Comparison of ENCODE assay signal across 8 cellular contexts in the genomic region with DNA sequence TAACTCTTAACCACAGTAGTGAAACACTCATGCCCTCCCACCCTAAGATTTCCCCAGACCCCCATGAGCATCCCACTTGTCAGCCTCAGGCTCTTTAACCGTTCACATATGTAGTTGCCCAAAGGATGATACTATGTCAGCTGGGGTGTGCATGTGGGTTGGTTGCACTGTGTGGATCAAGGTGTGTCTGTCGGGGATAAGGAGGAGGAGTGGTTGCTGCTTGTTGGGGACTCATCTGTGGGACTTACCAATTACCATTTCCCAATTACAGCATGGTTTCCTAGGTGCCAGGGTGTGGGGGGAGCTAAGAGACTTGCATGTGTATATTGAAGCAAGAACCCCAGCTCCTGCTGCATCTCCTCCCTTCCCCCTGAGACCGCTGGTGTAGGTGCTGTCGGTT. TPM values are rescaled to one million over a fixed set of nuclear protein-coding genes. Genes with fewer than 3 reads are reported as not detected.
"Had no signal": no experiment of that assay in that cellular context is flagged by ENCODE, and none has a peak within 500 bp of the region (broad histone marks: within the 10 kb centered on the region; RNA-seq: fewer than 3 reads in every experiment).

No MANE protein-coding gene starts in this region.

- ATAC-seq: HCT116 had no signal

- H3K36me3 ChIP-seq: HAP-1 had no signal

- DNase-seq: GM23248, GOT3, H7, HFFc6, IMR-90 had no signal

- H3K9me3 ChIP-seq: HAP-1 had no signal

- H3K27ac ChIP-seq: GM23248 had no signal

- H3K4me1 ChIP-seq: HAP-1 had no signal

- H3K4me3 ChIP-seq: GM23248, HAP-1 had no signal

RNA-seq across cellular contexts. Expression of gene CELF2, which starts 48.8 kb away (rescaled TPM):
- total RNA-seq: HT-29 had no signal
